ENCODE assay signal across 1 cellular context in genomic region chr2:71945133-71945959, GRCh38.
TF ChIP-seq lines count a peak whose summit lies in the region.

No MANE protein-coding gene starts in this region.

TF ChIP-seq in GM23338, 12 proteins besides CTCF, POLR2A, EP300 and RAD21 (continued from another document):
- TF ChIP-seq ZNF462 (CRISPR knock-in tag; IDR thresholded peaks at IDR 0.05) (no peak), POLR2AphosphoS5 (IDR thresholded peaks at IDR 0.05; ENCODE audit: low read depth) (no peak), EZH2phosphoT487 (IDR thresholded peaks at IDR 0.05; ENCODE audit: unreplicated experiment) (no peak), ZNF114 (CRISPR knock-in tag; IDR thresholded peaks at IDR 0.05) (no peak), CREB1 (CRISPR knock-in tag; IDR thresholded peaks at IDR 0.05; ENCODE audit: low read depth) (no peak)
